Comparison of ENCODE assay signal across 8 cellular contexts in the genomic region with DNA sequence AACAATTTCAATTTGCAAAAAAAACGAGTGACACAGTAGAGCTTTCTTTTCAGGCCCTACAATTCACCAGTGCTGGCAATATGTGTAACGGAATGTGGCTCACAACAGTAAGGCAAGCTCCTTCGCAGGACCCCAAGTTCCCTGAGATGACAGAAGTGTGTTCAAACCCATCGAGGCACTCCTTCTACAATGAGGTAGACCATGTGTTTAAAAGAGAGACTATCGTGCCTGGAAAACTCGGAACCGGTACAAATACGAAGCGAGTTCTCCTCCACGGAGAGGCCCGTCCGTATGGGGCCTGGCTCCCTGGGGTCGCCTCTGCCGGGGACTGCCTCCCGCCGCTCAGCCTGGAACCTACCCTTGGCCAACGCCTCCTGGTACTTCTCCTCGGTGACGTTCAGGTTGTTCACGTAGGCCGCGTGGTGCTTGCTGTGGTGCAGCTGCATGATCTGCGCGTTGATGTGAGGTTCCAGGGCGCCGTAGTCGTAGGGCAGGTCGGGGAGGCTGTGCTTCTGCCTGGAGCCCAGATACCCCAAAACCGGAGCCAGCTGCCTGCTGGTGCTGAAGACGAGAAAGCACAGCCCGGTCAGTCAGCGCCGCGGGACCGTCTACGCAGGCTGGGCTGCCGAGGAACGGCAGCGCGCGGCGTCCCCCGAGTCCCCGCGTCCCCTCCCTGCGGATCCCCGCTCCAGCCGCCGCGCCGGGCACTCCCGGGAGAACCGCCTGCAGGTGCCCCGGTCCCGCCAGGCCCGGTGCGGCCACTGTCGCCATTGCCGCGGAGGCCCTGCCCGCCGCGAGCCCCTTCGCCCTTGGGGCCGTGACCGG. TPM values are rescaled to one million over a fixed set of nuclear protein-coding genes. Genes with fewer than 3 reads are reported as not detected.
A peak's percentile ranks its signal among the peaks of the same experiment; 100 is the strongest.
DNase-seq lines count a peak whose midpoint lies in the region; ATAC-seq, FAIRE-seq and TF ChIP-seq lines count a peak whose summit lies in the region.

No MANE protein-coding gene starts in this region.

- H3K14ac ChIP-seq in H1 (ENCODE audit: insufficient read length) = no peak overlapping the region

- peak overlapping the region; percentile 4; the same call in 1 of the 2 replicates for H2BK12ac ChIP-seq in H1 (ENCODE audit: low read depth, low read length)

- TF ChIP-seq CTCF in H1 (IDR thresholded peaks at IDR 0.05; ENCODE audit: control extremely low read depth in 1 of 3, insufficient read depth in 1 of 3, low read depth in 1 of 3, low read length in 3 of 3) = no peak

- H3K4ac ChIP-seq in H1 (replicated peaks; ENCODE audit: insufficient read length, low read depth, low read length) = no peak overlapping the region

- TF ChIP-seq RAD21 in H1 (IDR thresholded peaks at IDR 0.05 in 1 of 2, conservative IDR thresholded peaks at IDR 0.05 in 1 of 2; ENCODE audit: low read depth in 2 of 2, low read length in 2 of 2) = no peak

- H2AFZ ChIP-seq in H1 (ENCODE audit: low read length) = peak overlapping the region; percentile 78; the same call in 1 of the 2 replicates

- peak overlapping the region; percentile 56; the same call in 1 of the 2 replicates for H3K27ac ChIP-seq in H1 (ENCODE audit: low read depth, low read length)

- WGBS in H1 (ENCODE audit: extremely low coverage in 1 of 2, insufficient coverage in 1 of 2, insufficient read length in 1 of 2, insufficient replicate concordance in 2 of 2, low coverage in 1 of 2, low lambda C conversion rate in 2 of 2, missing lambda C conversion rate in 1 of 2), 2 experiments = 7% methylated on average over 37 of the region's 66 CpGs; no CpG with 5 or more reads in 1 of the 2 experiments

- POLR2A ChIA-PET in H1 (lab: Charles Lee; ENCODE audit: partially characterized antibody) = interaction anchor here (0.6 to 4.5 kb wide), 20 partner anchors 10 to 524 kb away, joined by 3 to 32 read pairs (median 4); a partner anchor contains a TSS

- peak overlapping the region; percentile 51 to 99 (median 88) for H3K4me3 ChIP-seq in H1 (ENCODE audit: extremely low read depth in 1 of 4, insufficient read depth in 2 of 4, low read depth in 3 of 4, low read length in 4 of 4)

- H3K4me1 ChIP-seq in H1 (replicated peaks in 1 of 4; ENCODE audit: control insufficient read depth in 3 of 4, insufficient read depth in 4 of 4, low read length in 3 of 4) = peaks cover 3 to 15% (median 8%) of the 10 kb centered on the region in 4 experiments

- H3K9me3 ChIP-seq in H1 (ENCODE audit: insufficient read depth in 2 of 2, low read depth in 1 of 2, low read length in 1 of 2) = no peaks in the 10 kb centered on the region

- H3K36me3 ChIP-seq in H1 (ENCODE audit: control insufficient read depth in 2 of 4, insufficient read depth in 4 of 4, low read length in 3 of 4) = peaks cover 0 to 5% (median 3%) of the 10 kb centered on the region in 4 experiments; a peak in 3 of 8 replicates

- no peaks in the 10 kb centered on the region for H3K27me3 ChIP-seq in H1 (replicated peaks in 1 of 4; ENCODE audit: control insufficient read depth in 3 of 4, extremely low read depth in 1 of 4, insufficient read depth in 3 of 4, low read length in 3 of 4)

- H2BK15ac ChIP-seq in H1 (ENCODE audit: low read length) = peak overlapping the region; percentile 48

- peaks cover 3 to 33% of the 10 kb centered on the region in 2 experiments; a peak in 3 of 4 replicates for H3K79me2 ChIP-seq in H1 (ENCODE audit: control insufficient read depth in 1 of 2, insufficient read depth in 2 of 2, low read length in 2 of 2)

- peak overlapping the region; percentile 46 for H3K56ac ChIP-seq in H1 (replicated peaks; ENCODE audit: insufficient read length, low read depth, low read length)

- H3K23me2 ChIP-seq in H1 (ENCODE audit: low read depth, low read length) = peaks cover 14% of the 10 kb centered on the region

- peak overlapping the region; percentile 90 to 96 for H3K4me2 ChIP-seq in H1 (ENCODE audit: insufficient read depth in 1 of 2, low read depth in 2 of 2, low read length in 2 of 2)

- DNase-seq in SIG-M5 treated with dmso at 0.1 percent for 504 hours (lab: John Stamatoyannopoulos, UW; ENCODE audit: unreplicated experiment) = peak; percentile 49
- DNase-seq in SIG-M5 (lab: John Stamatoyannopoulos, UW) = no peak
- DNase-seq in NCI-H345 (lab: John Stamatoyannopoulos, UW) = peak; percentile 46
- peak; percentile 82 for DNase-seq in activated CD8-positive, alpha-beta memory T cell treated with anti-CD3 and anti-CD28 coated beads for 24 hours
- DNase-seq in H1 (ENCODE audit: low read depth in 1 of 2, low spot score in 2 of 2) = no peak
- peak; percentile 39 for DNase-seq in midbrain (lab: John Stamatoyannopoulos, UW)
- DNase-seq in stimulated activated CD8-positive, alpha-beta memory T cell treated with anti-CD3 and anti-CD28 coated beads, Interleukin-4, amount 100 ng/mL, for 1 hour (ENCODE audit: low read depth in 2 of 2, low spot score in 1 of 2) = peak; percentile 17 to 27

- FAIRE-seq in H1 (lab: Jason Lieb, UNC) = no peak

- peak overlapping the region; percentile 65 to 85 (median 76) for H3K9ac ChIP-seq in H1 (replicated peaks in 1 of 4; ENCODE audit: extremely low read depth in 1 of 4, low read depth in 3 of 4, low read length in 3 of 4)

- no peak overlapping the region for H4K91ac ChIP-seq in H1 (replicated peaks; ENCODE audit: insufficient read length, low read length)

- TF ChIP-seq EP300 in H1 (IDR thresholded peaks at IDR 0.05; ENCODE audit: borderline replicate concordance in 1 of 2, low read depth in 2 of 2, low read length in 2 of 2) = no peak

- peak overlapping the region; percentile 94 for H4K8ac ChIP-seq in H1 (ENCODE audit: extremely low read depth, insufficient read depth, low read length)

- H2BK120ac ChIP-seq in H1 (replicated peaks; ENCODE audit: low read depth, low read length) = no peak overlapping the region

- peak overlapping the region; percentile 94 for H2BK5ac ChIP-seq in H1 (ENCODE audit: low read depth, low read length)

- H2AK5ac ChIP-seq in H1 (ENCODE audit: low read depth, low read length) = no peak overlapping the region

- H4K20me1 ChIP-seq in H1 (replicated peaks in 1 of 2; ENCODE audit: control insufficient read depth in 1 of 2, insufficient read depth in 2 of 2, low read length in 2 of 2) = peaks cover 4 to 12% of the 10 kb centered on the region in 2 experiments

- CTCF ChIA-PET in H1 (lab: Charles Lee; ENCODE audit: partially characterized antibody) = interaction anchor here (1.1 to 2.0 kb wide), 10 partner anchors 8 to 523 kb away, joined by 3 to 7 read pairs (median 4); a partner anchor contains a TSS

- TF ChIP-seq POLR2A in H1 (IDR thresholded peaks at IDR 0.05; ENCODE audit: control extremely low read depth in 1 of 2, low read depth in 2 of 2, low read length in 2 of 2) = no peak

- ATAC-seq in HG03025 (IDR thresholded peaks at IDR 0.05; ENCODE audit: low FRiP score, unreplicated experiment) = peak; percentile 45

- no peak overlapping the region for H2BK20ac ChIP-seq in H1 (ENCODE audit: low read length)

- peak overlapping the region; percentile 34 for H3K18ac ChIP-seq in H1 (ENCODE audit: extremely low read depth, low read length)

- H3K79me1 ChIP-seq in H1 (ENCODE audit: low read depth, low read length) = peaks cover 5% of the 10 kb centered on the region

- no peak overlapping the region for H3K23ac ChIP-seq in H1 (ENCODE audit: insufficient read length)

- H4K5ac ChIP-seq in H1 (ENCODE audit: insufficient read length, low read depth, low read length) = no peak overlapping the region

TF ChIP-seq in H1, 55 proteins besides CTCF, POLR2A, EP300 and RAD21:
- peak; percentile 72 for TF ChIP-seq KDM4A (IDR thresholded peaks at IDR 0.05; ENCODE audit: low read depth, low read length, severe bottlenecking)
- TF ChIP-seq, protein P1, sequence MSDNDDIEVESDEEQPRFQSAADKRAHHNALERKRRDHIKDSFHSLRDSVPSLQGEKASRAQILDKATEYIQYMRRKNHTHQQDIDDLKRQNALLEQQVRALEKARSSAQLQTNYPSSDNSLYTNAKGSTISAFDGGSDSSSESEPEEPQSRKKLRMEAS (IDR thresholded peaks at IDR 0.05) = 0 out of 2 replicates have a peak, but pooled peaks have one; percentile 56
- TF ChIP-seq GABPA (IDR thresholded peaks at IDR 0.05; ENCODE audit: borderline replicate concordance, insufficient read depth, low read length) = no peak
- peak; percentile 58; the same call in 1 of the 2 replicates for TF ChIP-seq RBBP5 (IDR thresholded peaks at IDR 0.05; ENCODE audit: borderline replicate concordance, low read depth, low read length)
- peak; percentile 58 for TF ChIP-seq ASH2L (IDR thresholded peaks at IDR 0.05; ENCODE audit: low read length)

RNA-seq across cellular contexts. Expression of a gene that starts 0.5 kb away (rescaled TPM):
- 88.7 and 96.9 TPM in 2 replicates for total RNA-seq in H1 (2021; fragmentation: NEBNext Ultra II Directional; extraction: Animal tissue kit (Norgen Biotek cat#: 25700))
- polyA plus RNA-seq in H1 (2011; rRNA removed) = 30.6 and 31.1 TPM in 2 replicates
- polyA plus RNA-seq in H1 (2011; cell fraction: cytosol; rRNA removed) = 44.2 TPM
- polyA plus RNA-seq in H1 (2011; cell fraction: nucleus; rRNA removed) = 25.3 TPM
- polyA plus RNA-seq in H1 (2012, experiment 1 of 2) = 72.3 to 80.7 TPM (median 75.0 TPM) in 4 replicates
- 10.8 TPM for polyA plus RNA-seq in H1 (2012, experiment 2 of 2)
- 30.9 TPM for polyA plus RNA-seq in H1 (2013, experiment 1 of 2)
- polyA plus RNA-seq in H1 (2013, experiment 2 of 2) = 34.0 TPM
- 70.3 and 85.7 TPM in 2 replicates for polyA minus RNA-seq in H1 (2011; rRNA and poly(A)+ RNA removed)
- polyA minus RNA-seq in H1 (2011; cell fraction: cytosol; rRNA and poly(A)+ RNA removed) = 63.2 TPM
- 28.4 TPM for polyA minus RNA-seq in H1 (2011; cell fraction: nucleus; rRNA and poly(A)+ RNA removed)

RNA-seq across cellular contexts. Expression of a gene that starts 34.8 kb away (rescaled TPM):
- total RNA-seq in H1 (2021; fragmentation: NEBNext Ultra II Directional; extraction: Animal tissue kit (Norgen Biotek cat#: 25700)) = 112 and 120 TPM in 2 replicates
- polyA plus RNA-seq in H1 (2011; rRNA removed) = 18.0 and 32.6 TPM in 2 replicates
- polyA plus RNA-seq in H1 (2011; cell fraction: cytosol; rRNA removed) = 29.4 TPM
- polyA plus RNA-seq in H1 (2011; cell fraction: nucleus; rRNA removed) = 14.5 TPM
- 68.6 to 94.3 TPM (median 72.3 TPM) in 4 replicates for polyA plus RNA-seq in H1 (2012, experiment 1 of 2)
- polyA plus RNA-seq in H1 (2012, experiment 2 of 2) = 11.3 TPM
- polyA plus RNA-seq in H1 (2013, experiment 1 of 2) = 85.1 TPM
- polyA plus RNA-seq in H1 (2013, experiment 2 of 2) = 86.1 TPM
- polyA minus RNA-seq in H1 (2011; rRNA and poly(A)+ RNA removed) = 45.6 and 49.7 TPM in 2 replicates
- 32.6 TPM for polyA minus RNA-seq in H1 (2011; cell fraction: cytosol; rRNA and poly(A)+ RNA removed)
- 52.7 TPM for polyA minus RNA-seq in H1 (2011; cell fraction: nucleus; rRNA and poly(A)+ RNA removed)

Comparison
In these comparisons a context has a peak if more than half of its experiments do, and no peak if none do; other contexts are left out.
1. DNase-seq: peak in SIG-M5 treated with dmso at 0.1 percent for 504 hours (single experiment), NCI-H345 (single experiment), activated CD8-positive, alpha-beta memory T cell treated with anti-CD3 and anti-CD28 coated beads for 24 hours (single experiment), midbrain (single experiment) and stimulated activated CD8-positive, alpha-beta memory T cell treated with anti-CD3 and anti-CD28 coated beads, Interleukin-4, amount 100 ng/mL, for 1 hour (2 of 2); none in SIG-M5 (single experiment) and H1 (0 of 2).